ENCODE assay signal across 15 cellular contexts in the genomic region with DNA sequence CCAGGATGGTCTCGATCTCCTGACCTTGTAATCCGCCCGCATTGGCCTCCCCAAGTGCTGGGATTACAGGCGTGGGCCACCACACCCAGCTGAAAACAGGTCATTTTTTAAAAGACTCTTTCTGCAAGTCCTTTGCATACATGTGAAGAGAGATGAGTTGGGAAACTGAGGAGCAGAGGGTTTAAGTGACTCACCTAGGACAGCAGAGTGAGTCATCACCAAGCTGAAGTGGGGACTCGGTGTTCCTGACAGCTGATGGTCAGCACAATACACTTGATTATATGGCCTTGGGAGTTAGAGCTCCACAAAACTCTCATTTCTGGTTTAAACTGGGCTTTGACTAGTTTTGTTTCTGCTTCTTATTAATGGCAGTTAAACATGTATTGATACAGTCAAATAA. TPM values are rescaled to one million over a fixed set of nuclear protein-coding genes. Genes with fewer than 3 reads are reported as not detected.
DNase-seq lines count a peak whose midpoint lies in the region; TF ChIP-seq lines count a peak whose summit lies in the region.
"Had no signal": no experiment of that assay in that cellular context is flagged by ENCODE, and none has a peak within 500 bp of the region (broad histone marks: within the 10 kb centered on the region; RNA-seq: fewer than 3 reads in every experiment).

No MANE protein-coding gene starts in this region.

- peaks cover 28% of the 10 kb centered on the region for H3K4me1 ChIP-seq in HUES48 (ENCODE audit: control insufficient read depth, insufficient read depth, low read length)

- no peak overlapping the region for H3K9ac ChIP-seq in HUES48 (ENCODE audit: low read depth, low read length)
- H3K9ac ChIP-seq: parathyroid adenoma had no signal

- H3K27me3 ChIP-seq in HUES48 (ENCODE audit: control insufficient read depth, insufficient read depth, low read length): no peaks in the 10 kb centered on the region

- no peak overlapping the region for H3K4me3 Mint-ChIP-seq in type B pancreatic cell
- H3K4me3 Mint-ChIP-seq: activated CD8-positive, alpha-beta T cell treated with anti-CD3 and anti-CD28 coated beads, Interleukin-2, amount 10 ng/mL, durations not matched to agents 7 days and 5 days; stimulated activated naive CD8-positive, alpha-beta T cell treated with anti-CD3 and anti-CD28 coated beads, Interleukin-15, Interleukin-2, amounts not matched to agents 100 ng/mL and 50 ng/mL, for 24 hours; T-helper 1 cell treated with Interleukin-12 subunit alpha and Interleukin-12 subunit beta and Interleukin-4 antibody, amounts not matched to agents 30 μg/mL and 1 μg/mL, for 36 hours had no signal

- no peaks in the 10 kb centered on the region for H3K36me3 ChIP-seq in HUES48 (ENCODE audit: control insufficient read depth, insufficient read depth, low read length)

- H3K27me3 Mint-ChIP-seq in type B pancreatic cell: no peaks in the 10 kb centered on the region
- H3K27me3 Mint-ChIP-seq: stimulated activated naive CD8-positive, alpha-beta T cell treated with anti-CD3 and anti-CD28 coated beads, Interleukin-15, Interleukin-2, amounts not matched to agents 100 ng/mL and 50 ng/mL, for 24 hours had no signal

- peak overlapping the region; percentile 56 for H3K27ac Mint-ChIP-seq in type B pancreatic cell
- H3K27ac Mint-ChIP-seq: activated CD8-positive, alpha-beta T cell treated with anti-CD3 and anti-CD28 coated beads, Interleukin-2, amount 10 ng/mL, durations not matched to agents 7 days and 5 days; stimulated activated naive CD8-positive, alpha-beta T cell treated with anti-CD3 and anti-CD28 coated beads, Interleukin-15, Interleukin-2, amounts not matched to agents 100 ng/mL and 50 ng/mL, for 24 hours; T-helper 1 cell treated with Interleukin-12 subunit alpha and Interleukin-12 subunit beta and Interleukin-4 antibody, amounts not matched to agents 30 μg/mL and 1 μg/mL, for 36 hours had no signal

- DNase-seq in astrocyte of the spinal cord (ENCODE audit: low read depth, low spot score) (peak; percentile 39), islet precursor cell (peak; percentile 66), type B pancreatic cell (ENCODE audit: extremely low spot score, unreplicated experiment) (no peak), NAMALWA (ENCODE audit: low spot score) (no peak)
- no peak for DNase-seq in central memory CD4-positive, alpha-beta T cell
- DNase-seq in stimulated activated CD4-positive, alpha-beta T cell treated with anti-CD3 and anti-CD28 coated beads, Interleukin-1b, Interleukin-23, amount 100 ng/mL, for 48 hours: no peak
- DNase-seq: activated CD8-positive, alpha-beta T cell treated with anti-CD3 and anti-CD28 coated beads, Interleukin-2, amount 10 ng/mL, durations not matched to agents 7 days and 5 days; activated naive CD4-positive, alpha-beta T cell treated with Interleukin-2 at 50 U/mL for 16 hours; head of caudate nucleus; NCI-H2029 treated with DMSO at 0.1 percent for 48 hours; stimulated activated CD4-positive, alpha-beta T cell treated with anti-CD3 and anti-CD28 coated beads, Interleukin-2, amount 100 ng/mL, for 48 hours had no signal

- H3K9me3 Mint-ChIP-seq in type B pancreatic cell: peaks cover 9% of the 10 kb centered on the region
- H3K9me3 Mint-ChIP-seq: stimulated activated naive CD8-positive, alpha-beta T cell treated with anti-CD3 and anti-CD28 coated beads, Interleukin-15, Interleukin-2, amounts not matched to agents 100 ng/mL and 50 ng/mL, for 24 hours; T-helper 1 cell treated with Interleukin-12 subunit alpha and Interleukin-12 subunit beta and Interleukin-4 antibody, amounts not matched to agents 30 μg/mL and 1 μg/mL, for 36 hours had no signal

- no peak for TF ChIP-seq CTCF in astrocyte of the spinal cord (IDR thresholded peaks at IDR 0.05; ENCODE audit: low read depth, low read length)
- no peak for TF ChIP-seq CTCF in type B pancreatic cell (conservative IDR thresholded peaks at IDR 0.05)

- peaks cover 3% of the 10 kb centered on the region for H3K36me3 Mint-ChIP-seq in type B pancreatic cell

- in situ Hi-C loops in astrocyte of the spinal cord (cut with HindIII; ENCODE audit: low sequenced_read_pairs): no loop called here

- H3K9me3 ChIP-seq in HUES48 (ENCODE audit: control insufficient read depth, insufficient read depth, low read length): no peaks in the 10 kb centered on the region

- no peak overlapping the region for H3K4me3 ChIP-seq in HUES48 (ENCODE audit: low read depth, low read length)
- H3K4me3 ChIP-seq in astrocyte of the spinal cord (ENCODE audit: low read depth, low read length): no peak overlapping the region

- peak overlapping the region; percentile 18 for H3K27ac ChIP-seq in HUES48 (ENCODE audit: low read depth, low read length)

- H3K4me1 Mint-ChIP-seq in type B pancreatic cell (ENCODE audit: unreplicated experiment): peaks cover 21% of the 10 kb centered on the region

RNA-seq across cellular contexts. Expression of a gene that starts 38.1 kb away (rescaled TPM):
- 85.2 and 102 TPM in 2 replicates for total RNA-seq in type B pancreatic cell (ENCODE audit: low replicate concordance)

Comparison
In these comparisons a context has a peak if more than half of its experiments do, and no peak if none do; other contexts are left out.
1. DNase-seq: peak in astrocyte of the spinal cord (single experiment) and islet precursor cell (single experiment); none in type B pancreatic cell (single experiment), central memory CD4-positive, alpha-beta T cell (single experiment), NAMALWA (single experiment) and stimulated activated CD4-positive, alpha-beta T cell treated with anti-CD3 and anti-CD28 coated beads, Interleukin-1b, Interleukin-23, amount 100 ng/mL, for 48 hours (single experiment).